9 cellular contexts compared by ENCODE assay signal in genomic region chr4:165378398-165378762, GRCh38. TPM values are rescaled to one million over a fixed set of nuclear protein-coding genes. Genes with fewer than 3 reads are reported as not detected.
DNase-seq lines count a peak whose midpoint lies in the region; ATAC-seq and TF ChIP-seq lines count a peak whose summit lies in the region.
"Had no signal": no experiment of that assay in that cellular context is flagged by ENCODE, and none has a peak within 500 bp of the region (broad histone marks: within the 10 kb centered on the region; RNA-seq: fewer than 3 reads in every experiment).

No MANE protein-coding gene starts in this region.

- peak overlapping the region; percentile 55 for H3K4me3 ChIP-seq in AG04449 (ENCODE audit: low read depth, low read length)
- H3K4me3 ChIP-seq in effector memory CD4-positive, alpha-beta T cell (ENCODE audit: insufficient read depth, low read depth, low read length, poor library complexity, severe bottlenecking): peak overlapping the region; percentile 36

- no peaks in the 10 kb centered on the region for H3K36me3 ChIP-seq in effector memory CD4-positive, alpha-beta T cell (ENCODE audit: control insufficient read depth, insufficient read depth, low read length)

- no peaks in the 10 kb centered on the region for H3K9me3 ChIP-seq in effector memory CD4-positive, alpha-beta T cell (ENCODE audit: control insufficient read depth, low read length)

- H3K27ac ChIP-seq in effector memory CD4-positive, alpha-beta T cell (ENCODE audit: insufficient read depth, low read length, poor library complexity, severe bottlenecking): no peak overlapping the region
- H3K27ac ChIP-seq: HL-60 had no signal

- CTCF ChIA-PET in AG04449 (lab: Yijun Ruan, JAX): interaction anchor here (2.9 kb wide), 1 partner anchor 19 kb away, joined by 7 read pairs; no protein-coding TSS in a partner anchor

- TF ChIP-seq CTCF in AG04449 (IDR thresholded peaks at IDR 0.05; ENCODE audit: insufficient read depth, low read length, missing control alignments): no peak
- TF ChIP-seq CTCF in neural crest cell (conservative IDR thresholded peaks at IDR 0.05): no peak
- TF ChIP-seq CTCF in GM13976 (IDR thresholded peaks at IDR 0.05; ENCODE audit: borderline replicate concordance, control extremely low read depth, extremely low read depth, insufficient read depth, missing control alignments): no peak

- H3K4me3 Mint-ChIP-seq in IgD-negative memory B cell (peak overlapping the region; percentile 51 to 90 (median 76)), neural crest cell (peak overlapping the region; percentile 91)

- in situ Hi-C loops in GM13976 (cut with MboI; ENCODE audit: low sequenced_read_pairs, unreplicated experiment): no loop called here

- H3K27me3 Mint-ChIP-seq in IgD-negative memory B cell: peaks cover 25% of the 10 kb centered on the region
- peaks cover 11% of the 10 kb centered on the region for H3K27me3 Mint-ChIP-seq in neural crest cell (ENCODE audit: low read depth)

- DNase-seq in AG04449 (ENCODE audit: low read depth, low spot score) (no peak), neural crest cell (ENCODE audit: low read depth, low spot score) (no peak), inferior parietal cortex (ENCODE audit: extremely low spot score) (no peak), NAMALWA (ENCODE audit: low spot score) (no peak), GM13976 (ENCODE audit: low spot score) (no peak)
- no peak for DNase-seq in effector memory CD4-positive, alpha-beta T cell

- no peak for ATAC-seq in HG03139 (IDR thresholded peaks at IDR 0.05; ENCODE audit: unreplicated experiment)

- H3K4me1 ChIP-seq in effector memory CD4-positive, alpha-beta T cell (ENCODE audit: control insufficient read depth, insufficient read depth, low read length, poor library complexity, severe bottlenecking): no peaks in the 10 kb centered on the region

- H3K9me3 Mint-ChIP-seq in IgD-negative memory B cell: peaks cover 0 to 8% (median 2%) of the 10 kb centered on the region in 3 donors
- H3K9me3 Mint-ChIP-seq in neural crest cell: peaks cover 2% of the 10 kb centered on the region

- POLR2A ChIA-PET in AG04449 (lab: Yijun Ruan, JAX): no interaction called here

- H3K4me1 Mint-ChIP-seq in IgD-negative memory B cell: peaks cover 2 to 7% (median 3%) of the 10 kb centered on the region in 3 donors
- H3K4me1 Mint-ChIP-seq in neural crest cell: peaks cover 34% of the 10 kb centered on the region

- H3K27ac Mint-ChIP-seq in IgD-negative memory B cell (no peak overlapping the region), neural crest cell (ENCODE audit: unreplicated experiment) (no peak overlapping the region)

- H3K36me3 Mint-ChIP-seq in IgD-negative memory B cell: no peaks in the 10 kb centered on the region
- H3K36me3 Mint-ChIP-seq in neural crest cell (ENCODE audit: low read depth): no peaks in the 10 kb centered on the region

- H3K27me3 ChIP-seq in effector memory CD4-positive, alpha-beta T cell (replicated peaks; ENCODE audit: control insufficient read depth, insufficient read depth, low read length, poor library complexity, severe bottlenecking): peaks cover 19% of the 10 kb centered on the region

RNA-seq across cellular contexts. Expression of gene CPE, which starts 0.4 kb away (rescaled TPM):
- not detected for polyA plus RNA-seq in IgD-negative memory B cell
- 65.2 and 68.8 TPM in 2 replicates for total RNA-seq in neural crest cell

RNA-seq across cellular contexts. Expression of gene MSMO1, which starts 50.9 kb away (rescaled TPM):
- polyA plus RNA-seq in IgD-negative memory B cell: 22.5 TPM
- total RNA-seq in neural crest cell: 139 and 147 TPM in 2 replicates
